ENCODE assay signal across 1 cellular context in the genomic region with DNA sequence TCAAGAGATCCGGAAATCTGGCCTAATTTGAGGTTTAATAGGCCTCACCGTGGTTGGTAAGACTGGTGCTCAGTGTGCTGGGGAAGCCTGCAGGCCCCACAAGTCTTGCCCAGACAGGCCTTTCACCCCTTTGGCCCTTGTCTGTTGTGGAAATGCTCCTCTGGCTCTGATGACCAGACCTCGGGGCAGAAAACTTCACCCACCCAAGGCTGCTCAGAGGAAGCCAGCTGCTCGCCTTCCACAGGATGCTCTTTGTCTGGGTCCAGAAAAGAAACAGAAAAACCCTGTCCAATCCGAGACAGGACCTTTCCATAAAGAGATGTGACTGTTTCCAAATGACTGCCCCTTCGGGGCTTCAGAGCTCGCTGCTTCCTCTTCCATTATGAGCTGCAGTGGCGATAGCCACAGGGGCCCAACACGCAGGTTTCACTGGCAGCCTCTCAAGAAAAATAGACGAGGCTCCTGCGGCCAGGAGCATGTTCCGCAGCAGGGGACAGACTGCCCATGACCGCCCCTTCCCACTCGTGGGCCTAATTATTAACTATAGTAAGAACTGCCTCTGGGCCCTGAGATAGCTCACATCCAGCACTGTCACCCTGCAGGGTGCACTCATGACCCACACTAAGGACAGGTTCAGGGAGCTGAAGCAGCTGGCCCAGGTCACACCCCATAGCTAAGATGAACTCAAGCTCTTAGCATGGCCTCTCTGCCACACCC.
A peak's percentile ranks its signal among the peaks of the same experiment; 100 is the strongest.
TF ChIP-seq lines count a peak whose summit lies in the region.

No MANE protein-coding gene starts in this region.

TF ChIP-seq in GM12878, 131 proteins besides CTCF, POLR2A, EP300 and RAD21 (continues in another document):
- TF ChIP-seq ZNF24 (IDR thresholded peaks at IDR 0.05) (no peak), CREM (IDR thresholded peaks at IDR 0.05; ENCODE audit: low read depth) (peak; percentile 60; the same call in 1 of the 2 replicates), BHLHE40 (IDR thresholded peaks at IDR 0.05; ENCODE audit: borderline replicate concordance in 1 of 2, low read depth in 2 of 2, low read length in 1 of 2) (peak in 1 of 2 experiments; percentile 9; a peak in 2 of 4 replicates), FOXM1 (IDR thresholded peaks at IDR 0.05; ENCODE audit: low read depth, low read length) (peak; percentile 87; the same call in 1 of the 2 replicates), CBX5 (IDR thresholded peaks at IDR 0.05; ENCODE audit: low read depth) (no peak; the same call in 1 of the 2 replicates), TAF1 (IDR thresholded peaks at IDR 0.05; ENCODE audit: borderline replicate concordance, low read depth, low read length) (no peak; the same call in 1 of the 2 replicates), HDGF (IDR thresholded peaks at IDR 0.05) (no peak), JUND (IDR thresholded peaks at IDR 0.05; ENCODE audit: low read depth, low read length) (0 out of 2 replicates have a peak, but pooled peaks have one; percentile 29), ZNF384 (IDR thresholded peaks at IDR 0.05; ENCODE audit: borderline replicate concordance, low read depth, low read length) (no peak), POU2F2 (IDR thresholded peaks at IDR 0.05; ENCODE audit: borderline replicate concordance, low read depth, low read length) (no peak; the same call in 2 of the 3 replicates), YBX1 (IDR thresholded peaks at IDR 0.05) (no peak), BRCA1 (IDR thresholded peaks at IDR 0.05; ENCODE audit: low read depth, low read length) (no peak), EED (IDR thresholded peaks at IDR 0.05; ENCODE audit: low read depth) (peak; percentile 51; the same call in 1 of the 2 replicates), STAT3 (IDR thresholded peaks at IDR 0.05; ENCODE audit: low read depth, low read length) (no peak), RBBP5 (conservative IDR thresholded peaks at IDR 0.05) (no peak), HDAC6 (IDR thresholded peaks at IDR 0.05; ENCODE audit: unreplicated experiment) (no peak), PAX5 (IDR thresholded peaks at IDR 0.05; ENCODE audit: borderline replicate concordance, low read depth, low read length) (peak; percentile 66), EZH2 (IDR thresholded peaks at IDR 0.05; ENCODE audit: borderline replicate concordance, control insufficient read depth, low read depth, low read length) (no peak), NR2F1 (conservative IDR thresholded peaks at IDR 0.05) (peak; percentile 86), SIN3A (IDR thresholded peaks at IDR 0.05; ENCODE audit: low read depth, low read length) (no peak), IKZF1 (conservative IDR thresholded peaks at IDR 0.05) (peak; percentile 78), ATF7 (IDR thresholded peaks at IDR 0.05; ENCODE audit: low read depth) (0 out of 2 replicates have a peak, but pooled peaks have one; percentile 36), EGR1 (IDR thresholded peaks at IDR 0.05; ENCODE audit: borderline replicate concordance in 1 of 2, low read depth in 2 of 2, low read length in 2 of 2) (no peak), SIX5 (IDR thresholded peaks at IDR 0.05; ENCODE audit: low read depth, low read length, severe bottlenecking) (no peak), GATAD2B (conservative IDR thresholded peaks at IDR 0.05; ENCODE audit: low read depth) (peak; percentile 64), SMAD1 (IDR thresholded peaks at IDR 0.05; ENCODE audit: low read depth, partially characterized antibody) (no peak), PAX8 (IDR thresholded peaks at IDR 0.05) (no peak), JUNB (IDR thresholded peaks at IDR 0.05) (peak; percentile 83), RFX5 (IDR thresholded peaks at IDR 0.05; ENCODE audit: low read depth, low read length) (no peak), TCF3 (IDR thresholded peaks at IDR 0.05; ENCODE audit: borderline replicate concordance, insufficient read depth, low read depth, low read length) (no peak), ZSCAN29 (IDR thresholded peaks at IDR 0.05) (peak; percentile 52; the same call in 1 of the 2 replicates), BACH1 (IDR thresholded peaks at IDR 0.05; ENCODE audit: borderline replicate concordance) (no peak), ASH2L (IDR thresholded peaks at IDR 0.05; ENCODE audit: borderline replicate concordance, low read depth) (0 out of 2 replicates have a peak, but pooled peaks have one; percentile 31), KDM1A (IDR thresholded peaks at IDR 0.05; ENCODE audit: borderline replicate concordance) (no peak), CHD2 (IDR thresholded peaks at IDR 0.05; ENCODE audit: borderline replicate concordance, low read depth, low read length) (no peak), LARP7 (IDR thresholded peaks at IDR 0.05) (no peak), RELA (IDR thresholded peaks at IDR 0.05; ENCODE audit: borderline replicate concordance, partially characterized antibody) (peak; percentile 10), NFIC (IDR thresholded peaks at IDR 0.05; ENCODE audit: low read depth, low read length) (peak; percentile 85)
- TF ChIP-seq, protein P1, sequence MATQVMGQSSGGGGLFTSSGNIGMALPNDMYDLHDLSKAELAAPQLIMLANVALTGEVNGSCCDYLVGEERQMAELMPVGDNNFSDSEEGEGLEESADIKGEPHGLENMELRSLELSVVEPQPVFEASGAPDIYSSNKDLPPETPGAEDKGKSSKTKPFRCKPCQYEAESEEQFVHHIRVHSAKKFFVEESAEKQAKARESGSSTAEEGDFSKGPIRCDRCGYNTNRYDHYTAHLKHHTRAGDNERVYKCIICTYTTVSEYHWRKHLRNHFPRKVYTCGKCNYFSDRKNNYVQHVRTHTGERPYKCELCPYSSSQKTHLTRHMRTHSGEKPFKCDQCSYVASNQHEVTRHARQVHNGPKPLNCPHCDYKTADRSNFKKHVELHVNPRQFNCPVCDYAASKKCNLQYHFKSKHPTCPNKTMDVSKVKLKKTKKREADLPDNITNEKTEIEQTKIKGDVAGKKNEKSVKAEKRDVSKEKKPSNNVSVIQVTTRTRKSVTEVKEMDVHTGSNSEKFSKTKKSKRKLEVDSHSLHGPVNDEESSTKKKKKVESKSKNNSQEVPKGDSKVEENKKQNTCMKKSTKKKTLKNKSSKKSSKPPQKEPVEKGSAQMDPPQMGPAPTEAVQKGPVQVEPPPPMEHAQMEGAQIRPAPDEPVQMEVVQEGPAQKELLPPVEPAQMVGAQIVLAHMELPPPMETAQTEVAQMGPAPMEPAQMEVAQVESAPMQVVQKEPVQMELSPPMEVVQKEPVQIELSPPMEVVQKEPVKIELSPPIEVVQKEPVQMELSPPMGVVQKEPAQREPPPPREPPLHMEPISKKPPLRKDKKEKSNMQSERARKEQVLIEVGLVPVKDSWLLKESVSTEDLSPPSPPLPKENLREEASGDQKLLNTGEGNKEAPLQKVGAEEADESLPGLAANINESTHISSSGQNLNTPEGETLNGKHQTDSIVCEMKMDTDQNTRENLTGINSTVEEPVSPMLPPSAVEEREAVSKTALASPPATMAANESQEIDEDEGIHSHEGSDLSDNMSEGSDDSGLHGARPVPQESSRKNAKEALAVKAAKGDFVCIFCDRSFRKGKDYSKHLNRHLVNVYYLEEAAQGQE (IDR thresholded peaks at IDR 0.05; ENCODE audit: low read depth, low read length) = no peak
- TF ChIP-seq, protein P2, sequence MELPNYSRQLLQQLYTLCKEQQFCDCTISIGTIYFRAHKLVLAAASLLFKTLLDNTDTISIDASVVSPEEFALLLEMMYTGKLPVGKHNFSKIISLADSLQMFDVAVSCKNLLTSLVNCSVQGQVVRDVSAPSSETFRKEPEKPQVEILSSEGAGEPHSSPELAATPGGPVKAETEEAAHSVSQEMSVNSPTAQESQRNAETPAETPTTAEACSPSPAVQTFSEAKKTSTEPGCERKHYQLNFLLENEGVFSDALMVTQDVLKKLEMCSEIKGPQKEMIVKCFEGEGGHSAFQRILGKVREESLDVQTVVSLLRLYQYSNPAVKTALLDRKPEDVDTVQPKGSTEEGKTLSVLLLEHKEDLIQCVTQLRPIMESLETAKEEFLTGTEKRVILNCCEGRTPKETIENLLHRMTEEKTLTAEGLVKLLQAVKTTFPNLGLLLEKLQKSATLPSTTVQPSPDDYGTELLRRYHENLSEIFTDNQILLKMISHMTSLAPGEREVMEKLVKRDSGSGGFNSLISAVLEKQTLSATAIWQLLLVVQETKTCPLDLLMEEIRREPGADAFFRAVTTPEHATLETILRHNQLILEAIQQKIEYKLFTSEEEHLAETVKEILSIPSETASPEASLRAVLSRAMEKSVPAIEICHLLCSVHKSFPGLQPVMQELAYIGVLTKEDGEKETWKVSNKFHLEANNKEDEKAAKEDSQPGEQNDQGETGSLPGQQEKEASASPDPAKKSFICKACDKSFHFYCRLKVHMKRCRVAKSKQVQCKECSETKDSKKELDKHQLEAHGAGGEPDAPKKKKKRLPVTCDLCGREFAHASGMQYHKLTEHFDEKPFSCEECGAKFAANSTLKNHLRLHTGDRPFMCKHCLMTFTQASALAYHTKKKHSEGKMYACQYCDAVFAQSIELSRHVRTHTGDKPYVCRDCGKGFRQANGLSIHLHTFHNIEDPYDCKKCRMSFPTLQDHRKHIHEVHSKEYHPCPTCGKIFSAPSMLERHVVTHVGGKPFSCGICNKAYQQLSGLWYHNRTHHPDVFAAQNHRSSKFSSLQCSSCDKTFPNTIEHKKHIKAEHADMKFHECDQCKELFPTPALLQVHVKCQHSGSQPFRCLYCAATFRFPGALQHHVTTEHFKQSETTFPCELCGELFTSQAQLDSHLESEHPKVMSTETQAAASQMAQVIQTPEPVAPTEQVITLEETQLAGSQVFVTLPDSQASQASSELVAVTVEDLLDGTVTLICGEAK (IDR thresholded peaks at IDR 0.05; ENCODE audit: borderline replicate concordance) = no peak
- TF ChIP-seq, protein P3, sequence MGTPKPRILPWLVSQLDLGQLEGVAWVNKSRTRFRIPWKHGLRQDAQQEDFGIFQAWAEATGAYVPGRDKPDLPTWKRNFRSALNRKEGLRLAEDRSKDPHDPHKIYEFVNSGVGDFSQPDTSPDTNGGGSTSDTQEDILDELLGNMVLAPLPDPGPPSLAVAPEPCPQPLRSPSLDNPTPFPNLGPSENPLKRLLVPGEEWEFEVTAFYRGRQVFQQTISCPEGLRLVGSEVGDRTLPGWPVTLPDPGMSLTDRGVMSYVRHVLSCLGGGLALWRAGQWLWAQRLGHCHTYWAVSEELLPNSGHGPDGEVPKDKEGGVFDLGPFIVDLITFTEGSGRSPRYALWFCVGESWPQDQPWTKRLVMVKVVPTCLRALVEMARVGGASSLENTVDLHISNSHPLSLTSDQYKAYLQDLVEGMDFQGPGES (IDR thresholded peaks at IDR 0.05) = no peak
- TF ChIP-seq, protein P4, sequence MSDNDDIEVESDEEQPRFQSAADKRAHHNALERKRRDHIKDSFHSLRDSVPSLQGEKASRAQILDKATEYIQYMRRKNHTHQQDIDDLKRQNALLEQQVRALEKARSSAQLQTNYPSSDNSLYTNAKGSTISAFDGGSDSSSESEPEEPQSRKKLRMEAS (IDR thresholded peaks at IDR 0.05; ENCODE audit: low read depth, low read length) = no peak
- TF ChIP-seq, protein P5, sequence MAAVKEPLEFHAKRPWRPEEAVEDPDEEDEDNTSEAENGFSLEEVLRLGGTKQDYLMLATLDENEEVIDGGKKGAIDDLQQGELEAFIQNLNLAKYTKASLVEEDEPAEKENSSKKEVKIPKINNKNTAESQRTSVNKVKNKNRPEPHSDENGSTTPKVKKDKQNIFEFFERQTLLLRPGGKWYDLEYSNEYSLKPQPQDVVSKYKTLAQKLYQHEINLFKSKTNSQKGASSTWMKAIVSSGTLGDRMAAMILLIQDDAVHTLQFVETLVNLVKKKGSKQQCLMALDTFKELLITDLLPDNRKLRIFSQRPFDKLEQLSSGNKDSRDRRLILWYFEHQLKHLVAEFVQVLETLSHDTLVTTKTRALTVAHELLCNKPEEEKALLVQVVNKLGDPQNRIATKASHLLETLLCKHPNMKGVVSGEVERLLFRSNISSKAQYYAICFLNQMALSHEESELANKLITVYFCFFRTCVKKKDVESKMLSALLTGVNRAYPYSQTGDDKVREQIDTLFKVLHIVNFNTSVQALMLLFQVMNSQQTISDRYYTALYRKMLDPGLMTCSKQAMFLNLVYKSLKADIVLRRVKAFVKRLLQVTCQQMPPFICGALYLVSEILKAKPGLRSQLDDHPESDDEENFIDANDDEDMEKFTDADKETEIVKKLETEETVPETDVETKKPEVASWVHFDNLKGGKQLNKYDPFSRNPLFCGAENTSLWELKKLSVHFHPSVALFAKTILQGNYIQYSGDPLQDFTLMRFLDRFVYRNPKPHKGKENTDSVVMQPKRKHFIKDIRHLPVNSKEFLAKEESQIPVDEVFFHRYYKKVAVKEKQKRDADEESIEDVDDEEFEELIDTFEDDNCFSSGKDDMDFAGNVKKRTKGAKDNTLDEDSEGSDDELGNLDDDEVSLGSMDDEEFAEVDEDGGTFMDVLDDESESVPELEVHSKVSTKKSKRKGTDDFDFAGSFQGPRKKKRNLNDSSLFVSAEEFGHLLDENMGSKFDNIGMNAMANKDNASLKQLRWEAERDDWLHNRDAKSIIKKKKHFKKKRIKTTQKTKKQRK (IDR thresholded peaks at IDR 0.05; ENCODE audit: low read depth, low read length) = no peak
- TF ChIP-seq, protein P6, sequence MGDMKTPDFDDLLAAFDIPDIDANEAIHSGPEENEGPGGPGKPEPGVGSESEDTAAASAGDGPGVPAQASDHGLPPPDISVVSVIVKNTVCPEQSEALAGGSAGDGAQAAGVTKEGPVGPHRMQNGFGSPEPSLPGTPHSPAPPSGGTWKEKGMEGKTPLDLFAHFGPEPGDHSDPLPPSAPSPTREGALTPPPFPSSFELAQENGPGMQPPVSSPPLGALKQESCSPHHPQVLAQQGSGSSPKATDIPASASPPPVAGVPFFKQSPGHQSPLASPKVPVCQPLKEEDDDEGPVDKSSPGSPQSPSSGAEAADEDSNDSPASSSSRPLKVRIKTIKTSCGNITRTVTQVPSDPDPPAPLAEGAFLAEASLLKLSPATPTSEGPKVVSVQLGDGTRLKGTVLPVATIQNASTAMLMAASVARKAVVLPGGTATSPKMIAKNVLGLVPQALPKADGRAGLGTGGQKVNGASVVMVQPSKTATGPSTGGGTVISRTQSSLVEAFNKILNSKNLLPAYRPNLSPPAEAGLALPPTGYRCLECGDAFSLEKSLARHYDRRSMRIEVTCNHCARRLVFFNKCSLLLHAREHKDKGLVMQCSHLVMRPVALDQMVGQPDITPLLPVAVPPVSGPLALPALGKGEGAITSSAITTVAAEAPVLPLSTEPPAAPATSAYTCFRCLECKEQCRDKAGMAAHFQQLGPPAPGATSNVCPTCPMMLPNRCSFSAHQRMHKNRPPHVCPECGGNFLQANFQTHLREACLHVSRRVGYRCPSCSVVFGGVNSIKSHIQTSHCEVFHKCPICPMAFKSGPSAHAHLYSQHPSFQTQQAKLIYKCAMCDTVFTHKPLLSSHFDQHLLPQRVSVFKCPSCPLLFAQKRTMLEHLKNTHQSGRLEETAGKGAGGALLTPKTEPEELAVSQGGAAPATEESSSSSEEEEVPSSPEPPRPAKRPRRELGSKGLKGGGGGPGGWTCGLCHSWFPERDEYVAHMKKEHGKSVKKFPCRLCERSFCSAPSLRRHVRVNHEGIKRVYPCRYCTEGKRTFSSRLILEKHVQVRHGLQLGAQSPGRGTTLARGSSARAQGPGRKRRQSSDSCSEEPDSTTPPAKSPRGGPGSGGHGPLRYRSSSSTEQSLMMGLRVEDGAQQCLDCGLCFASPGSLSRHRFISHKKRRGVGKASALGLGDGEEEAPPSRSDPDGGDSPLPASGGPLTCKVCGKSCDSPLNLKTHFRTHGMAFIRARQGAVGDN (IDR thresholded peaks at IDR 0.05) = peak; percentile 55; the same call in 1 of the 2 replicates
- TF ChIP-seq, protein P7, sequence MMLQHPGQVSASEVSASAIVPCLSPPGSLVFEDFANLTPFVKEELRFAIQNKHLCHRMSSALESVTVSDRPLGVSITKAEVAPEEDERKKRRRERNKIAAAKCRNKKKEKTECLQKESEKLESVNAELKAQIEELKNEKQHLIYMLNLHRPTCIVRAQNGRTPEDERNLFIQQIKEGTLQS (IDR thresholded peaks at IDR 0.05; ENCODE audit: borderline replicate concordance, extremely low read depth, low read depth, low read length) = no peak
